In genomic region chr14:50012644-50013043, GRCh38 we compare ENCODE assay signal across 21 cellular contexts.
DNase-seq lines count a peak whose midpoint lies in the region; ATAC-seq, FAIRE-seq and TF ChIP-seq lines count a peak whose summit lies in the region.
"Had no signal": no experiment of that assay in that cellular context is flagged by ENCODE, and none has a peak within 500 bp of the region (broad histone marks: within the 10 kb centered on the region; RNA-seq: fewer than 3 reads in every experiment).

No MANE protein-coding gene starts in this region.

- intact Hi-C loops in activated CD4-positive, alpha-beta memory T cell treated with anti-CD3 and anti-CD28 coated beads for 36 hours (cut with micrococcal nuclease), result loop anchor here (1.0 kb wide), 1 partner anchor 9 kb away; no protein-coding TSS in a partner anchor
- intact Hi-C loops in dorsolateral prefrontal cortex (cut with DNase I), result no loop called here

- H3K36me3 Mint-ChIP-seq in activated CD4-positive, alpha-beta memory T cell treated with anti-CD3 and anti-CD28 coated beads for 36 hours, result peaks cover 20% of the 10 kb centered on the region
- peaks cover 35% of the 10 kb centered on the region for H3K36me3 Mint-ChIP-seq in activated CD4-positive, alpha-beta memory T cell treated with anti-CD3 and anti-CD28 coated beads, Interleukin-2, amount 10 ng/mL, durations not matched to agents 7 days and 5 days (ENCODE audit: low read depth)
- H3K36me3 Mint-ChIP-seq in T-helper 17 cell (ENCODE audit: low read depth), result peaks cover 3% of the 10 kb centered on the region

- no peak for FAIRE-seq in urothelium cell line (lab: Jason Lieb, UNC)

- H3K4me1 Mint-ChIP-seq in activated CD4-positive, alpha-beta memory T cell treated with anti-CD3 and anti-CD28 coated beads for 36 hours (ENCODE audit: low read depth), result peaks cover 20% of the 10 kb centered on the region
- peaks cover 37% of the 10 kb centered on the region for H3K4me1 Mint-ChIP-seq in activated CD4-positive, alpha-beta memory T cell treated with anti-CD3 and anti-CD28 coated beads, Interleukin-2, amount 10 ng/mL, durations not matched to agents 7 days and 5 days
- H3K4me1 Mint-ChIP-seq in T-helper 17 cell, result peaks cover 6% of the 10 kb centered on the region

- peak overlapping the region; percentile 31 for H3K27ac Mint-ChIP-seq in activated CD4-positive, alpha-beta memory T cell treated with anti-CD3 and anti-CD28 coated beads for 36 hours
- H3K27ac Mint-ChIP-seq in activated CD4-positive, alpha-beta memory T cell treated with anti-CD3 and anti-CD28 coated beads, Interleukin-2, amount 10 ng/mL, durations not matched to agents 7 days and 5 days, result no peak overlapping the region
- peak overlapping the region; percentile 75 for H3K27ac Mint-ChIP-seq in T-helper 17 cell
- H3K27ac Mint-ChIP-seq: CD8-positive, alpha-beta T cell had no signal

- H3K9me3 Mint-ChIP-seq in activated CD4-positive, alpha-beta memory T cell treated with anti-CD3 and anti-CD28 coated beads for 36 hours, result no peaks in the 10 kb centered on the region
- H3K9me3 Mint-ChIP-seq in activated CD4-positive, alpha-beta memory T cell treated with anti-CD3 and anti-CD28 coated beads, Interleukin-2, amount 10 ng/mL, durations not matched to agents 7 days and 5 days, result no peaks in the 10 kb centered on the region
- H3K9me3 Mint-ChIP-seq: CD8-positive, alpha-beta T cell had no signal

- H3K9me3 ChIP-seq in T-helper 17 cell (ENCODE audit: control insufficient read depth, low read length, poor library complexity, severe bottlenecking), result no peaks in the 10 kb centered on the region
- H3K9me3 ChIP-seq: body of pancreas, esophagus squamous epithelium, Peyer's patch, testis had no signal

- H3K27me3 Mint-ChIP-seq in activated CD4-positive, alpha-beta memory T cell treated with anti-CD3 and anti-CD28 coated beads for 36 hours, result no peaks in the 10 kb centered on the region
- no peaks in the 10 kb centered on the region for H3K27me3 Mint-ChIP-seq in activated CD4-positive, alpha-beta memory T cell treated with anti-CD3 and anti-CD28 coated beads, Interleukin-2, amount 10 ng/mL, durations not matched to agents 7 days and 5 days
- no peaks in the 10 kb centered on the region for H3K27me3 Mint-ChIP-seq in T-helper 17 cell
- H3K27me3 Mint-ChIP-seq: naive thymus-derived CD4-positive, alpha-beta T cell had no signal

- H3K27me3 ChIP-seq in dorsolateral prefrontal cortex, result peaks cover 0 to 4% (median 0%) of the 10 kb centered on the region in 45 donors
- H3K27me3 ChIP-seq: body of pancreas, esophagus squamous epithelium, Peyer's patch, testis had no signal

- CTCF ChIA-PET in activated CD4-positive, alpha-beta memory T cell treated with anti-CD3 and anti-CD28 coated beads for 36 hours (lab: Charles Lee), result interaction anchor here (1.1 to 2.9 kb wide), 8 partner anchors 12 to 150 kb away, joined by 3 to 13 read pairs (median 6); no protein-coding TSS in a partner anchor
- CTCF ChIA-PET in activated CD4-positive, alpha-beta memory T cell treated with anti-CD3 and anti-CD28 coated beads, Interleukin-2, amount 10 ng/mL, durations not matched to agents 7 days and 5 days (lab: Charles Lee), result no interaction called here

- DNase-seq in activated CD4-positive, alpha-beta memory T cell treated with anti-CD3 and anti-CD28 coated beads for 36 hours, result no peak
- no peak for DNase-seq in activated CD4-positive, alpha-beta memory T cell treated with anti-CD3 and anti-CD28 coated beads, Interleukin-2, amount 10 ng/mL, durations not matched to agents 7 days and 5 days
- DNase-seq in T-helper 17 cell (no peak), fibroblast of the aortic adventitia (ENCODE audit: low read depth) (peak; percentile 57), urothelium cell line (ENCODE audit: low spot score) (peak; percentile 43), NCI-H1417 treated with DMSO at 0.1 percent for 48 hours (lab: John Stamatoyannopoulos, UW) (no peak), dorsolateral prefrontal cortex (no peak)
- DNase-seq in stimulated activated CD8-positive, alpha-beta memory T cell treated with anti-CD3 and anti-CD28 coated beads, Interleukin-4, amount 100 ng/mL, for 48 hours, result no peak
- DNase-seq: 8988T; activated effector memory CD4-positive, alpha-beta T cell treated with anti-CD3 and anti-CD28 coated beads, Interleukin-2, amount 50 U/mL, for 16 hours; body of pancreas; CD8-positive, alpha-beta T cell; dermis blood vessel endothelial cell; esophagus squamous epithelium; left ventricle myocardium superior; naive thymus-derived CD4-positive, alpha-beta T cell; NCI-H2081; NCI-H526 treated with DMSO at 0.1 percent for 48 hours; Peyer's patch; testis had no signal

- H3K4me3 ChIP-seq in fibroblast of the aortic adventitia (ENCODE audit: low read depth, low read length) (no peak overlapping the region), dorsolateral prefrontal cortex (no peak overlapping the region)
- H3K4me3 ChIP-seq: body of pancreas, esophagus squamous epithelium, Peyer's patch, testis had no signal

- no peak overlapping the region for H3K4me3 Mint-ChIP-seq in activated CD4-positive, alpha-beta memory T cell treated with anti-CD3 and anti-CD28 coated beads for 36 hours
- no peak overlapping the region for H3K4me3 Mint-ChIP-seq in activated CD4-positive, alpha-beta memory T cell treated with anti-CD3 and anti-CD28 coated beads, Interleukin-2, amount 10 ng/mL, durations not matched to agents 7 days and 5 days
- no peak overlapping the region for H3K4me3 Mint-ChIP-seq in T-helper 17 cell
- H3K4me3 Mint-ChIP-seq: CD8-positive, alpha-beta T cell; naive thymus-derived CD4-positive, alpha-beta T cell had no signal

- POLR2A ChIA-PET in activated CD4-positive, alpha-beta memory T cell treated with anti-CD3 and anti-CD28 coated beads for 36 hours (lab: Charles Lee), result interaction anchor here (1.1 to 2.0 kb wide), 3 partner anchors 10 to 106 kb away, joined by 3 to 17 read pairs (median 6); no protein-coding TSS in a partner anchor
- POLR2A ChIA-PET in activated CD4-positive, alpha-beta memory T cell treated with anti-CD3 and anti-CD28 coated beads, Interleukin-2, amount 10 ng/mL, durations not matched to agents 7 days and 5 days (lab: Charles Lee), result interaction anchor here (0.9 to 3.0 kb wide), 4 partner anchors 10 to 78 kb away, joined by 3 to 19 read pairs (median 7); no protein-coding TSS in a partner anchor

- TF ChIP-seq CTCF in fibroblast of the aortic adventitia (IDR thresholded peaks at IDR 0.05; ENCODE audit: insufficient read depth, low read length) (peak; percentile 5), dorsolateral prefrontal cortex (IDR thresholded peaks at IDR 0.05 in 54 of 56, conservative IDR thresholded peaks at IDR 0.05 in 2 of 56; ENCODE audit: low read depth in 1 of 56, partially characterized antibody in 56 of 56) (no peak)

- ATAC-seq in T-helper 17 cell, result no peak
- ATAC-seq: CD8-positive, alpha-beta T cell; left ventricle myocardium superior; naive thymus-derived CD4-positive, alpha-beta T cell had no signal

- H3K27ac ChIP-seq in dorsolateral prefrontal cortex, result no peak overlapping the region
- H3K27ac ChIP-seq: esophagus squamous epithelium, Peyer's patch, testis, VCaP had no signal

Comparison
In these comparisons a context has a peak if more than half of its experiments do, and no peak if none do; other contexts are left out.
1. DNase-seq: peak in fibroblast of the aortic adventitia (single experiment) and urothelium cell line (single experiment); none in activated CD4-positive, alpha-beta memory T cell treated with anti-CD3 and anti-CD28 coated beads for 36 hours (single experiment), activated CD4-positive, alpha-beta memory T cell treated with anti-CD3 and anti-CD28 coated beads, Interleukin-2, amount 10 ng/mL, durations not matched to agents 7 days and 5 days (single experiment), T-helper 17 cell (0 of 3), stimulated activated CD8-positive, alpha-beta memory T cell treated with anti-CD3 and anti-CD28 coated beads, Interleukin-4, amount 100 ng/mL, for 48 hours (single experiment), NCI-H1417 treated with DMSO at 0.1 percent for 48 hours (single experiment) and dorsolateral prefrontal cortex (0 of 10).